Comparison of ENCODE assay signal across 18 cellular contexts in the genomic region with DNA sequence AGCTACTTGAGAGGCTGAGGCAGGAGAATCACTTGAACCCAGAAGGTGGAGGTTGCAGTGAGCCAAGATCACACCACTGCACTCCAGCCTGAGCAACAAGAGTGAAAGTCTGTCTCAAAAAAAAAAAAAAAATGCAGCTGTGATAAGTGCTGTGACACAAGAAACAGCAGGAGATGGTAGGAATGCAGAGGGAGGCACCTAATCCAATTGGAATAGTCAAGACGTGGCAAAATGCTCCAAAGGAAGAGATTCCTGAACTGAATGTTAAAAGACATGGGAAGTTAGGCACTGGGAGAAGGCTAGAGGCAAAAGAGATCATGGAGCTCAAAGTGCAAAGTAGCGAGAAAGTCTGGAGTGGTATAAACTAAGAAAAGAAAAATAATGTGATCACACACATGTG. TPM values are rescaled to one million over a fixed set of nuclear protein-coding genes. Genes with fewer than 3 reads are reported as not detected.
DNase-seq lines count a peak whose midpoint lies in the region; ATAC-seq, FAIRE-seq and TF ChIP-seq lines count a peak whose summit lies in the region.
"Had no signal": no experiment of that assay in that cellular context is flagged by ENCODE, and none has a peak within 500 bp of the region (broad histone marks: within the 10 kb centered on the region; RNA-seq: fewer than 3 reads in every experiment).

No MANE protein-coding gene starts in this region.

- H3K79me2 ChIP-seq in K562 (ENCODE audit: control insufficient read depth, insufficient read depth, low read length) (no peaks in the 10 kb centered on the region), mesendoderm (ENCODE audit: control insufficient read depth, insufficient read depth, low read length) (no peaks in the 10 kb centered on the region), smooth muscle cell (ENCODE audit: low read depth) (no peaks in the 10 kb centered on the region)

- H3K27me3 ChIP-seq in K562 (ENCODE audit: control insufficient read depth in 2 of 2, insufficient read depth in 2 of 2, low read length in 2 of 2) (no peaks in the 10 kb centered on the region; a peak in 1 of 5 replicates), mesendoderm (ENCODE audit: insufficient read depth, low read length, poor library complexity) (no peaks in the 10 kb centered on the region), smooth muscle cell (ENCODE audit: low read depth) (no peaks in the 10 kb centered on the region)

- H3K4me2 ChIP-seq in K562 (ENCODE audit: insufficient read depth, low read length) (no peak overlapping the region), mesendoderm (ENCODE audit: low read length) (no peak overlapping the region), smooth muscle cell (no peak overlapping the region)

- H3K36me3 Mint-ChIP-seq in Calu3 (ENCODE audit: insufficient read depth, unreplicated experiment) (peaks cover 20% of the 10 kb centered on the region), CD14-positive monocyte (no peaks in the 10 kb centered on the region)

- no peak overlapping the region for H3K4me3 ChIP-seq in K562
- H3K4me3 ChIP-seq in mesendoderm (ENCODE audit: low read length), result no peak overlapping the region
- no peak overlapping the region for H3K4me3 ChIP-seq in smooth muscle cell

- no peaks in the 10 kb centered on the region for H4K20me1 ChIP-seq in K562 (replicated peaks; ENCODE audit: control insufficient read depth, insufficient read depth, low read length)
- H4K20me1 ChIP-seq in smooth muscle cell (ENCODE audit: low read depth), result no peaks in the 10 kb centered on the region

- H3K4ac ChIP-seq in mesendoderm (ENCODE audit: low read depth, low read length), result no peak overlapping the region

- intact Hi-C loops in Calu3 (cut with micrococcal nuclease; ENCODE audit: unreplicated experiment), result no loop called here
- intact Hi-C loops in K562 (cut with micrococcal nuclease), result no loop called here
- intact Hi-C loops in CD14-positive monocyte (cut with micrococcal nuclease), result no loop called here

- H2BK120ac ChIP-seq in mesendoderm (ENCODE audit: low read depth, low read length), result no peak overlapping the region

- H2AFZ ChIP-seq in K562 (ENCODE audit: low read depth, low read length) (peak overlapping the region; percentile 62), smooth muscle cell (ENCODE audit: low read depth) (no peak overlapping the region)

- no peak for DNase-seq in Calu3
- DNase-seq in K562 (ENCODE audit: extremely low read depth in 1 of 4, low spot score in 3 of 4), result no peak
- peak; percentile 80 for DNase-seq in mesendoderm
- no peak for DNase-seq in smooth muscle cell (lab: John Stamatoyannopoulos, UW; ENCODE audit: unreplicated experiment)
- DNase-seq in A172 (ENCODE audit: low spot score), result no peak
- DNase-seq in CD14-positive monocyte (ENCODE audit: low spot score), result no peak
- DNase-seq: C1 segment of cervical spinal cord, DMS 273 treated with DMSO at 0.1 percent for 48 hours, DND-41, KG1, NCI-H1694 treated with DMSO at 0.1 percent for 48 hours, NCI-H2227 treated with DMSO at 0.1 percent for 48 hours, NCI-H510A treated with DMSO at 0.1 percent for 48 hours, NCI-H774, RPMI8226, SHP77 treated with DMSO at 0.1 percent for 48 hours had no signal

- H3K9me3 ChIP-seq in K562 (replicated peaks; ENCODE audit: control insufficient read depth, insufficient read depth, low read depth, low read length) (no peaks in the 10 kb centered on the region; the same call in 1 of the 2 replicates), smooth muscle cell (replicated peaks; ENCODE audit: low read depth) (no peaks in the 10 kb centered on the region)

- H3K56ac ChIP-seq in mesendoderm (ENCODE audit: low read length), result peak overlapping the region; percentile 50

- no peak overlapping the region for H4K8ac ChIP-seq in mesendoderm (ENCODE audit: low read depth, low read length)

- H3K27me3 Mint-ChIP-seq in Calu3 (ENCODE audit: unreplicated experiment) (no peaks in the 10 kb centered on the region), CD14-positive monocyte (ENCODE audit: low read depth in 3 of 3) (peaks cover 0 to 6% (median 2%) of the 10 kb centered on the region in 3 donors)

- H3F3A ChIP-seq in smooth muscle cell (ENCODE audit: low read depth), result no peaks in the 10 kb centered on the region

- H3K4me1 ChIP-seq in K562 (replicated peaks in 1 of 2; ENCODE audit: control insufficient read depth in 2 of 2, insufficient read depth in 2 of 2, low read length in 2 of 2) (no peaks in the 10 kb centered on the region; a peak in 1 of 5 replicates), mesendoderm (ENCODE audit: control insufficient read depth, low read depth, low read length) (peaks cover 4% of the 10 kb centered on the region), smooth muscle cell (ENCODE audit: low read depth) (no peaks in the 10 kb centered on the region)

- H2BK5ac ChIP-seq in mesendoderm (ENCODE audit: low read length), result no peak overlapping the region

- POLR2A ChIA-PET in K562 (lab: Yijun Ruan, JAX), result no interaction called here

- H3K23ac ChIP-seq in mesendoderm (ENCODE audit: low read length), result no peak overlapping the region

- no peak for TF ChIP-seq RAD21 in K562 (CRISPR knock-in tag; conservative IDR thresholded peaks at IDR 0.05 in 1 of 2, IDR thresholded peaks at IDR 0.05 in 1 of 2)

- no peak overlapping the region for H2AK5ac ChIP-seq in mesendoderm (ENCODE audit: low read length)

- FAIRE-seq in K562 (lab: Jason Lieb, UNC), result no peak

- H3K36me3 ChIP-seq in K562 (ENCODE audit: control insufficient read depth, insufficient read depth, low read length), result no peaks in the 10 kb centered on the region
- no peaks in the 10 kb centered on the region for H3K36me3 ChIP-seq in mesendoderm (ENCODE audit: control insufficient read depth, insufficient read depth, low read length)
- no peaks in the 10 kb centered on the region for H3K36me3 ChIP-seq in smooth muscle cell (ENCODE audit: low read depth)

- 46% methylated on average over 2 of the region's 2 CpGs for WGBS in K562 (ENCODE audit: insufficient coverage, low coverage, missing lambda C conversion rate)
- no CpG with 5 or more reads among the region's 2 CpGs for WGBS in mesendoderm (ENCODE audit: extremely low coverage, insufficient coverage, low lambda C conversion rate)
- WGBS in smooth muscle cell (ENCODE audit: low lambda C conversion rate), result 57% methylated on average over 2 of the region's 2 CpGs

- BruUV-seq in Calu3 (replicated peaks; lab: Mats Ljungman, UMichigan) (no TSS peak), K562 (replicated peaks; lab: Mats Ljungman, UMichigan) (no TSS peak)

- H3K9me3 Mint-ChIP-seq in Calu3 (ENCODE audit: low read depth, unreplicated experiment) (peaks cover 6% of the 10 kb centered on the region), CD14-positive monocyte (peaks cover 7 to 20% (median 16%) of the 10 kb centered on the region in 7 donors)

- no peak for ATAC-seq in K562
- no peak for ATAC-seq in HG03135 (IDR thresholded peaks at IDR 0.05; ENCODE audit: unreplicated experiment)
- ATAC-seq: HCT116 had no signal

- H3K4me1 Mint-ChIP-seq in Calu3 (ENCODE audit: low read depth, unreplicated experiment) (peaks cover 80% of the 10 kb centered on the region), CD14-positive monocyte (peaks cover 10% of the 10 kb centered on the region)

- H3K27ac Mint-ChIP-seq in Calu3 (ENCODE audit: unreplicated experiment) (peak overlapping the region; percentile 70), CD14-positive monocyte (peak overlapping the region in 1 of 7 donors; percentile 70)

- no peaks in the 10 kb centered on the region for H3K79me1 ChIP-seq in mesendoderm (ENCODE audit: low read length)

- no peak overlapping the region for H4K5ac ChIP-seq in mesendoderm (ENCODE audit: low read length)

- CTCF ChIA-PET in Calu3 (lab: Charles Lee) (interaction anchor here (1.5 kb wide), 1 partner anchor 40 kb away, joined by 3 read pairs; the partner anchor contains the start of gene LIPT2), K562 (lab: Yijun Ruan, JAX; ENCODE audit: low intra/inter-chr PET ratio) (no interaction called here)

- H3K9me1 ChIP-seq in K562 (ENCODE audit: control insufficient read depth, insufficient read depth, low read length), result no peaks in the 10 kb centered on the region

- TF ChIP-seq POLR2A in K562 (conservative IDR thresholded peaks at IDR 0.05), result no peak

- H2BK15ac ChIP-seq in mesendoderm (replicated peaks; ENCODE audit: low read depth), result no peak overlapping the region

- H3K27ac ChIP-seq in K562 (ENCODE audit: extremely low read depth, low read depth, low read length) (no peak overlapping the region), mesendoderm (ENCODE audit: low read depth, low read length) (no peak overlapping the region), smooth muscle cell (ENCODE audit: low read depth) (peak overlapping the region; percentile 11)

- H3K4me3 Mint-ChIP-seq in Calu3 (ENCODE audit: low read depth, unreplicated experiment), result peak overlapping the region; percentile 36
- no peak overlapping the region for H3K4me3 Mint-ChIP-seq in CD14-positive monocyte

- H3K9ac ChIP-seq in K562 (ENCODE audit: insufficient read depth in 1 of 2, low read depth in 2 of 2, low read length in 2 of 2), result no peak overlapping the region
- H3K9ac ChIP-seq in mesendoderm (ENCODE audit: low read length), result no peak overlapping the region
- H3K9ac ChIP-seq in smooth muscle cell (ENCODE audit: low read depth), result no peak overlapping the region

- in situ Hi-C loops in K562 (cut with MboI), result no loop called here

- TF ChIP-seq CTCF in Calu3 (IDR thresholded peaks at IDR 0.05; ENCODE audit: unreplicated experiment), result no peak
- TF ChIP-seq CTCF in K562 (IDR thresholded peaks at IDR 0.05 in 2 of 3, conservative IDR thresholded peaks at IDR 0.05 in 1 of 3; ENCODE audit: insufficient read depth in 2 of 3, low read depth in 1 of 3, low read length in 3 of 3), result no peak
- no peak for TF ChIP-seq CTCF in smooth muscle cell (IDR thresholded peaks at IDR 0.05; ENCODE audit: borderline replicate concordance, insufficient read depth, poor library complexity, severe bottlenecking)
- no peak for TF ChIP-seq CTCF in CD14-positive monocyte (IDR thresholded peaks at IDR 0.05)

- no peak for TF ChIP-seq EP300 in K562 (IDR thresholded peaks at IDR 0.05; ENCODE audit: low read length)

- no peak overlapping the region for H3K18ac ChIP-seq in mesendoderm (ENCODE audit: low read length)

RNA-seq across cellular contexts. Expression of gene LIPT2, which starts 40.7 kb away (rescaled TPM):
- total RNA-seq in Calu3 (2022), result 7.8 and 10.9 TPM in 2 replicates
- 3.1 TPM in 1 of 2 replicates, not detected in the other for total RNA-seq in K562 (2011; cell fraction: chromatin; rRNA removed; ENCODE audit: low replicate concordance)
- 3.4 and 4.3 TPM in 2 replicates for total RNA-seq in K562 (2011; cell fraction: nucleolus; rRNA removed)
- total RNA-seq in K562 (2011; cell fraction: nucleoplasm; rRNA removed), result 3.1 and 3.6 TPM in 2 replicates
- 4.5 and 5.5 TPM in 2 replicates for total RNA-seq in K562 (2014; rRNA removed)
- total RNA-seq in K562 (2014; rRNA removed; fragmentation: Illumina TruSeq; extraction: Trizol), result 2.3 and 3.3 TPM in 2 replicates
- 3.6 and 4.7 TPM in 2 replicates for total RNA-seq in K562 (2015; rRNA removed; fragmentation: Illumina TruSeq; extraction: Trizol)
- 2.6 and 2.9 TPM in 2 replicates for total RNA-seq in K562 (2021)
- polyA plus RNA-seq in K562 (2011; rRNA removed), result 4.5 and 5.2 TPM in 2 replicates
- polyA plus RNA-seq in K562 (2011; cell fraction: cytosol; rRNA removed), result 4.2 and 6.6 TPM in 2 replicates
- polyA plus RNA-seq in K562 (2011; cell fraction: nucleus; rRNA removed), result 1.4 and 3.0 TPM in 2 replicates
- polyA plus RNA-seq in K562 (2012), result 2.8 and 3.9 TPM in 2 replicates
- 3.3 and 4.3 TPM in 2 replicates for polyA plus RNA-seq in K562 (2014; fragmentation: Illumina TruSeq; extraction: Trizol)
- polyA plus RNA-seq in K562 (2014; fragmentation: Nextera tagmentation; extraction: Ambion mirVana), result 1 to 10 TPM in 1 of 2 experiments, under 1 TPM in 1; 1.00 to 1.4 TPM
- 2.9 and 3.5 TPM in 2 replicates for polyA plus RNA-seq in K562 (2014; rRNA removed)
- polyA minus RNA-seq in K562 (2011; rRNA and poly(A)+ RNA removed), result 3.7 and 3.9 TPM in 2 replicates
- 2.1 and 2.7 TPM in 2 replicates for polyA minus RNA-seq in K562 (2011; cell fraction: cytosol; rRNA and poly(A)+ RNA removed)
- 2.6 and 3.2 TPM in 2 replicates for polyA minus RNA-seq in K562 (2011; cell fraction: nucleus; rRNA and poly(A)+ RNA removed)
- 8.3 TPM for polyA plus RNA-seq in mesendoderm (2013, experiment 1 of 2)
- polyA plus RNA-seq in mesendoderm (2013, experiment 2 of 2), result 9.1 TPM
- 4.0 and 6.5 TPM in 2 replicates for total RNA-seq in smooth muscle cell
- polyA plus RNA-seq in smooth muscle cell, result 9.7 and 10.2 TPM in 2 replicates
- total RNA-seq in A172 (2014; rRNA removed; shearing (Covaris generic)), result 8.3 and 8.8 TPM in 2 replicates
- polyA plus RNA-seq in CD14-positive monocyte, result 1 to 10 TPM; 4.4 to 5.1 TPM

RNA-seq across cellular contexts. Expression of gene POLD3, which starts 58.2 kb away (rescaled TPM):
- total RNA-seq in Calu3 (2022) (25.1 and 26.0 TPM in 2 replicates), K562 (2014; rRNA removed) (10.6 and 11.9 TPM in 2 replicates), K562 (2014; rRNA removed; fragmentation: Illumina TruSeq; extraction: Trizol) (21.6 and 26.1 TPM in 2 replicates), K562 (2015; rRNA removed; fragmentation: Illumina TruSeq; extraction: Trizol) (22.4 and 24.6 TPM in 2 replicates), K562 (2021) (20.9 and 22.1 TPM in 2 replicates), smooth muscle cell (20.4 and 21.0 TPM in 2 replicates)
- total RNA-seq in K562 (2011; cell fraction: chromatin; rRNA removed; ENCODE audit: low replicate concordance), result 24.4 and 43.5 TPM in 2 replicates
- total RNA-seq in K562 (2011; cell fraction: nucleolus; rRNA removed), result 6.7 and 11.4 TPM in 2 replicates
- total RNA-seq in K562 (2011; cell fraction: nucleoplasm; rRNA removed), result 21.4 and 33.4 TPM in 2 replicates
- polyA plus RNA-seq in K562 (2011; rRNA removed) (36.9 and 40.1 TPM in 2 replicates), K562 (2014; fragmentation: Illumina TruSeq; extraction: Trizol) (21.6 and 25.2 TPM in 2 replicates), K562 (2014; fragmentation: Nextera tagmentation; extraction: Ambion mirVana) (10 to 100 TPM; 27.2 to 28.6 TPM), K562 (2014; rRNA removed) (19.5 and 20.8 TPM in 2 replicates), smooth muscle cell (17.2 and 33.9 TPM in 2 replicates), CD14-positive monocyte (10 to 100 TPM; 26.2 to 29.9 TPM)
- 12.5 and 13.1 TPM in 2 replicates for polyA plus RNA-seq in K562 (2011; cell fraction: cytosol; rRNA removed)
- polyA plus RNA-seq in K562 (2011; cell fraction: nucleus; rRNA removed), result 45.2 and 49.2 TPM in 2 replicates
- polyA plus RNA-seq in K562 (2012), result 13.1 and 17.4 TPM in 2 replicates
- 31.6 and 36.8 TPM in 2 replicates for polyA minus RNA-seq in K562 (2011; rRNA and poly(A)+ RNA removed)
- polyA minus RNA-seq in K562 (2011; cell fraction: cytosol; rRNA and poly(A)+ RNA removed), result 6.3 and 11.5 TPM in 2 replicates
- 16.2 and 25.9 TPM in 2 replicates for polyA minus RNA-seq in K562 (2011; cell fraction: nucleus; rRNA and poly(A)+ RNA removed)
- polyA plus RNA-seq in mesendoderm (2013, experiment 1 of 2), result 25.4 TPM
- polyA plus RNA-seq in mesendoderm (2013, experiment 2 of 2), result 24.6 TPM
- 28.7 and 41.1 TPM in 2 replicates for total RNA-seq in A172 (2014; rRNA removed; shearing (Covaris generic))
